Comparison of ENCODE assay signal across 16 cellular contexts in genomic region chr10:30704016-30704600, GRCh38.
DNase-seq lines count a peak whose midpoint lies in the region; ATAC-seq, FAIRE-seq and TF ChIP-seq lines count a peak whose summit lies in the region.
"Had no signal": no experiment of that assay in that cellular context is flagged by ENCODE, and none has a peak within 500 bp of the region (broad histone marks: within the 10 kb centered on the region; RNA-seq: fewer than 3 reads in every experiment).

No MANE protein-coding gene starts in this region.

- no peaks in the 10 kb centered on the region for H3K36me3 ChIP-seq in CD8-positive, alpha-beta memory T cell (ENCODE audit: insufficient read depth, low read length)
- no peaks in the 10 kb centered on the region for H3K36me3 ChIP-seq in A673 (ENCODE audit: insufficient read depth, low read length, poor library complexity, severe bottlenecking)
- H3K36me3 ChIP-seq: left ventricle myocardium inferior had no signal

- TF ChIP-seq CTCF in A673 (conservative IDR thresholded peaks at IDR 0.05; ENCODE audit: low read depth, low read length): no peak

- no peaks in the 10 kb centered on the region for H3K9me3 Mint-ChIP-seq in CD8-positive, alpha-beta memory T cell
- no peaks in the 10 kb centered on the region for H3K9me3 Mint-ChIP-seq in activated CD4-positive, alpha-beta memory T cell treated with anti-CD3 and anti-CD28 coated beads, Interleukin-2, amount 10 ng/mL, durations not matched to agents 7 days and 5 days
- no peaks in the 10 kb centered on the region for H3K9me3 Mint-ChIP-seq in naive B cell
- H3K9me3 Mint-ChIP-seq: H9 had no signal

- TF ChIP-seq POLR2A in GM12892 (IDR thresholded peaks at IDR 0.05; ENCODE audit: low read depth, low read length): no peak

- FAIRE-seq in GM12892 (lab: Jason Lieb, UNC): peak; percentile 87
- FAIRE-seq: G401.6 had no signal

- DNase-seq in CD8-positive, alpha-beta memory T cell: no peak
- DNase-seq in GM12892 (ENCODE audit: insufficient read length) (no peak), naive B cell (no peak), A673 (ENCODE audit: low spot score) (no peak)
- DNase-seq in activated CD4-positive, alpha-beta memory T cell treated with anti-CD3 and anti-CD28 coated beads, Interleukin-2, amount 10 ng/mL, durations not matched to agents 7 days and 5 days: no peak
- DNase-seq: anterior cingulate cortex; H9; left ventricle myocardium inferior; NCI-H1930; NCI-H526; nephron progenitor cell; stimulated activated CD4-positive, alpha-beta T cell treated with anti-CD3 and anti-CD28 coated beads, Interleukin-2, amount 100 ng/mL, for 48 hours had no signal

- no peak for ATAC-seq in naive B cell (ENCODE audit: low read depth in 2 of 2)
- ATAC-seq in GM19467 (IDR thresholded peaks at IDR 0.05; ENCODE audit: unreplicated experiment): no peak
- no peak for ATAC-seq in HG02852 (IDR thresholded peaks at IDR 0.05; ENCODE audit: unreplicated experiment)
- no peak for ATAC-seq in GM19023 (IDR thresholded peaks at IDR 0.05; ENCODE audit: unreplicated experiment)

- peaks cover 0 to 11% (median 0%) of the 10 kb centered on the region in 3 donors for H3K36me3 Mint-ChIP-seq in CD8-positive, alpha-beta memory T cell
- peaks cover 36% of the 10 kb centered on the region for H3K36me3 Mint-ChIP-seq in activated CD4-positive, alpha-beta memory T cell treated with anti-CD3 and anti-CD28 coated beads, Interleukin-2, amount 10 ng/mL, durations not matched to agents 7 days and 5 days (ENCODE audit: low read depth)
- H3K36me3 Mint-ChIP-seq in naive B cell: no peaks in the 10 kb centered on the region

- CTCF ChIA-PET in CD8-positive, alpha-beta memory T cell (lab: Charles Lee): interaction anchor here (1.2 to 2.8 kb wide), 4 partner anchors 14 to 33 kb away, joined by 3 to 10 read pairs (median 6); no protein-coding TSS in a partner anchor
- CTCF ChIA-PET in activated CD4-positive, alpha-beta memory T cell treated with anti-CD3 and anti-CD28 coated beads, Interleukin-2, amount 10 ng/mL, durations not matched to agents 7 days and 5 days (lab: Charles Lee): interaction anchor here (1.2 to 5.6 kb wide), 8 partner anchors 9 to 44 kb away, joined by 3 to 84 read pairs (median 6); no protein-coding TSS in a partner anchor
- CTCF ChIA-PET in A673 (lab: Charles Lee): no interaction called here

- H3K4me1 ChIP-seq in CD8-positive, alpha-beta memory T cell (ENCODE audit: insufficient read depth, low read length): peaks cover 70% of the 10 kb centered on the region
- H3K4me1 ChIP-seq in A673 (ENCODE audit: insufficient read depth, low read length, poor library complexity, severe bottlenecking): peaks cover 15% of the 10 kb centered on the region
- H3K4me1 ChIP-seq: left ventricle myocardium inferior had no signal

- no peaks in the 10 kb centered on the region for H3K9me3 ChIP-seq in CD8-positive, alpha-beta memory T cell (ENCODE audit: low read length)
- H3K9me3 ChIP-seq in A673 (ENCODE audit: low read depth, low read length, poor library complexity, severe bottlenecking): no peaks in the 10 kb centered on the region
- H3K9me3 ChIP-seq: left ventricle myocardium inferior had no signal

- POLR2A ChIA-PET in CD8-positive, alpha-beta memory T cell (lab: Charles Lee): no interaction called here
- POLR2A ChIA-PET in activated CD4-positive, alpha-beta memory T cell treated with anti-CD3 and anti-CD28 coated beads, Interleukin-2, amount 10 ng/mL, durations not matched to agents 7 days and 5 days (lab: Charles Lee): interaction anchor here (0.9 to 7.1 kb wide), 8 partner anchors 9 to 1042 kb away, joined by 3 to 149 read pairs (median 8); no protein-coding TSS in a partner anchor
- POLR2A ChIA-PET in A673 (lab: Charles Lee; ENCODE audit: low non-redundant PET): no interaction called here

- BruUV-seq in A673 (replicated peaks; lab: Mats Ljungman, UMichigan): no TSS peak

- peak overlapping the region; percentile 83 for H3K4me3 ChIP-seq in CD8-positive, alpha-beta memory T cell (ENCODE audit: low read length)
- H3K4me3 ChIP-seq in A673 (ENCODE audit: low read depth, low read length, poor library complexity, severe bottlenecking): no peak overlapping the region
- H3K4me3 ChIP-seq: left ventricle myocardium inferior had no signal

- peak overlapping the region; percentile 88 to 96 (median 89) for H3K4me3 Mint-ChIP-seq in CD8-positive, alpha-beta memory T cell
- peak overlapping the region; percentile 82 for H3K4me3 Mint-ChIP-seq in activated CD4-positive, alpha-beta memory T cell treated with anti-CD3 and anti-CD28 coated beads, Interleukin-2, amount 10 ng/mL, durations not matched to agents 7 days and 5 days
- peak overlapping the region; percentile 80 to 95 (median 92) for H3K4me3 Mint-ChIP-seq in naive B cell
- H3K4me3 Mint-ChIP-seq: nephron progenitor cell had no signal

- H3K27ac Mint-ChIP-seq in CD8-positive, alpha-beta memory T cell: peak overlapping the region; percentile 90 to 99 (median 95)
- peak overlapping the region; percentile 99 for H3K27ac Mint-ChIP-seq in activated CD4-positive, alpha-beta memory T cell treated with anti-CD3 and anti-CD28 coated beads, Interleukin-2, amount 10 ng/mL, durations not matched to agents 7 days and 5 days
- H3K27ac Mint-ChIP-seq in naive B cell: peak overlapping the region; percentile 21 to 97 (median 96)
- H3K27ac Mint-ChIP-seq: H9, nephron progenitor cell had no signal

- peaks cover 60 to 72% (median 69%) of the 10 kb centered on the region in 3 donors for H3K4me1 Mint-ChIP-seq in CD8-positive, alpha-beta memory T cell
- peaks cover 71% of the 10 kb centered on the region for H3K4me1 Mint-ChIP-seq in activated CD4-positive, alpha-beta memory T cell treated with anti-CD3 and anti-CD28 coated beads, Interleukin-2, amount 10 ng/mL, durations not matched to agents 7 days and 5 days
- H3K4me1 Mint-ChIP-seq in naive B cell: peaks cover 40 to 64% (median 46%) of the 10 kb centered on the region in 3 donors

- intact Hi-C loops in A673 (cut with micrococcal nuclease; ENCODE audit: unreplicated experiment): no loop called here

- peak overlapping the region; percentile 49 for H3K27ac ChIP-seq in CD8-positive, alpha-beta memory T cell (ENCODE audit: low read depth, low read length)
- no peak overlapping the region for H3K27ac ChIP-seq in A673 (ENCODE audit: low read depth, low read length, poor library complexity, severe bottlenecking)
- H3K27ac ChIP-seq: left ventricle myocardium inferior had no signal

- H3K27me3 Mint-ChIP-seq in CD8-positive, alpha-beta memory T cell: no peaks in the 10 kb centered on the region
- no peaks in the 10 kb centered on the region for H3K27me3 Mint-ChIP-seq in activated CD4-positive, alpha-beta memory T cell treated with anti-CD3 and anti-CD28 coated beads, Interleukin-2, amount 10 ng/mL, durations not matched to agents 7 days and 5 days
- no peaks in the 10 kb centered on the region for H3K27me3 Mint-ChIP-seq in naive B cell

- no peaks in the 10 kb centered on the region for H3K27me3 ChIP-seq in CD8-positive, alpha-beta memory T cell (ENCODE audit: insufficient read depth, low read length, poor library complexity, severe bottlenecking)
- H3K27me3 ChIP-seq in A673 (replicated peaks; ENCODE audit: insufficient read depth, low read depth, low read length, poor library complexity): no peaks in the 10 kb centered on the region
